ENCODE assay signal across 11 cellular contexts in the genomic region with DNA sequence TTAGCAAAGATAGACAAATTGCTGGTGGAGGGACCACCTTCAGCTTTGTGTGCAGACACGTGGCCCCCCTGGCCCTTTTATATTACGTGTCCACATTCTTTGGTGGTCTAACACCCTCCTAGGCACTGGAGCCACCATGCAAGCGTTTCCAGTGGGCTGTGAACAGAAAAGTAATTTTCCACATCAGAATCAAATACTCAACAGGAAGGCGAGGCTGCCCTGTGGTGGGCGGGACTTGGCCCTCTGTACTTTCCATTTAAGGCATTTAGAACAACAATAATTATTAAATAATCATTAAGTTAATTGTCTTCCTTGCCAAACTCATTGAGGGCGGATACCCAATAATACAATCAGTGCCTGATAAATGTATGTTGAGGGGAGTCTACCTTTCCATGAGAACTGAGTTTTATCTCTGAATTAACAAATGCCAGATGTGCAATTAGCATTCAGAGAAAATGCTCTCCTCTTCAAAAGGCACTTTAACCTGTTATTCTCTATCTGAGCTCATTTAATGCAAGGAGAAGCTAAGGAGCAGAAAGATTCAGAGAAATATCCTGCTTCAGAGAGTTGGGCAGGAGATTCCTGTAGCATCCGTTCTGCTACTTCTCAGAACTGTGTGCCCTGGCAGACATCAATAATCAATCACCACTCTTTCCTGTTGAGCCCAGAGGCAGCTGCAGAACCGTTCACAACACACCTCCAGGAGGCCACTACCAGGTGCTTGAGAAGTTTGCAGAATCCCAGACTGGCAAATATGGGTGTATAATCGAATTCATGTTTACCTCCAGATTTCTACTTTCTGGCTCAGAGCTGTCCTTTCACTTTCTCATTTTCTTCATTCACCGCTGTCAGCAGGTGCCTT.
DNase-seq lines count a peak whose midpoint lies in the region; ATAC-seq and TF ChIP-seq lines count a peak whose summit lies in the region.
"Had no signal": no experiment of that assay in that cellular context is flagged by ENCODE, and none has a peak within 500 bp of the region (broad histone marks: within the 10 kb centered on the region; RNA-seq: fewer than 3 reads in every experiment).

No MANE protein-coding gene starts in this region.

- peaks cover 24% of the 10 kb centered on the region for H3K4me1 Mint-ChIP-seq in T-helper 2 cell treated with Interferon-gamma antibody and Interleukin-4, amounts not matched to agents 5 μg/mL and 100 μg/mL, for 36 hours (ENCODE audit: low read depth)

- no peaks in the 10 kb centered on the region for H3K79me2 ChIP-seq in OCI-LY7 (ENCODE audit: insufficient read depth, low read depth, low read length)

- no peaks in the 10 kb centered on the region for H3K9me3 Mint-ChIP-seq in T-helper 2 cell treated with Interferon-gamma antibody and Interleukin-4, amounts not matched to agents 5 μg/mL and 100 μg/mL, for 36 hours

- H3K27ac ChIP-seq in OCI-LY7 (ENCODE audit: low read depth, low read length, poor library complexity, severe bottlenecking), result no peak overlapping the region
- H3K27ac ChIP-seq in esophagus (ENCODE audit: low read depth in 2 of 2, low read length in 1 of 2), result peak overlapping the region; percentile 73 to 80
- H3K27ac ChIP-seq: parathyroid adenoma had no signal

- ATAC-seq in HG03571 (IDR thresholded peaks at IDR 0.05; ENCODE audit: unreplicated experiment), result no peak

- no peaks in the 10 kb centered on the region for H3K27me3 Mint-ChIP-seq in T-helper 2 cell treated with Interferon-gamma antibody and Interleukin-4, amounts not matched to agents 5 μg/mL and 100 μg/mL, for 36 hours (ENCODE audit: low read depth)

- intact Hi-C loops in OCI-LY7 (cut with micrococcal nuclease; ENCODE audit: unreplicated experiment) (no loop called here), posterior vena cava (cut with DNase I) (no loop called here)

- H3K9me2 ChIP-seq in OCI-LY7 (ENCODE audit: insufficient read depth, low read length), result no peaks in the 10 kb centered on the region

- no peak overlapping the region for H3K27ac Mint-ChIP-seq in T-helper 2 cell treated with Interferon-gamma antibody and Interleukin-4, amounts not matched to agents 5 μg/mL and 100 μg/mL, for 36 hours

- DNase-seq in COLO668 (lab: John Stamatoyannopoulos, UW; ENCODE audit: unreplicated experiment), result peak; percentile 34
- peak; percentile 17 for DNase-seq in OCI-LY7 (ENCODE audit: low spot score)
- DNase-seq in posterior vena cava (ENCODE audit: low spot score), result peak; percentile 26
- DNase-seq in SKM-1 (lab: John Stamatoyannopoulos, UW; ENCODE audit: unreplicated experiment), result no peak
- no peak for DNase-seq in effector CD4-positive, alpha-beta T cell
- DNase-seq in T-helper 2 cell treated with Interferon-gamma antibody and Interleukin-4, amounts not matched to agents 5 μg/mL and 100 μg/mL, for 36 hours (ENCODE audit: low spot score), result no peak
- DNase-seq: colonic mucosa, NCI-H526 treated with DMSO at 0.1 percent for 48 hours had no signal

- H3K36me3 ChIP-seq in OCI-LY7 (ENCODE audit: insufficient read depth, low read length) (no peaks in the 10 kb centered on the region), esophagus (ENCODE audit: control insufficient read depth in 2 of 2, insufficient read depth in 2 of 2, low read length in 1 of 2) (peaks cover 0 to 4% of the 10 kb centered on the region in 2 donors)
- H3K36me3 ChIP-seq: colonic mucosa had no signal

- no peak overlapping the region for H3K4me3 ChIP-seq in OCI-LY7 (ENCODE audit: low read depth, low read length, poor library complexity, severe bottlenecking)
- no peak overlapping the region for H3K4me3 ChIP-seq in esophagus (ENCODE audit: low read depth in 1 of 2, low read length in 2 of 2)
- H3K4me3 ChIP-seq: colonic mucosa had no signal

- no peak overlapping the region for H3K4me3 Mint-ChIP-seq in T-helper 2 cell treated with Interferon-gamma antibody and Interleukin-4, amounts not matched to agents 5 μg/mL and 100 μg/mL, for 36 hours

- 51 to 53% methylated on average over 10 of the region's 10 CpGs for WGBS in esophagus, 2 donors

- POLR2A ChIA-PET in OCI-LY7 (lab: Charles Lee), result no interaction called here

- H4K20me1 ChIP-seq in OCI-LY7 (ENCODE audit: insufficient read depth, low read length), result no peaks in the 10 kb centered on the region; the same call in 1 of the 2 replicates

- H3K36me3 Mint-ChIP-seq in T-helper 2 cell treated with Interferon-gamma antibody and Interleukin-4, amounts not matched to agents 5 μg/mL and 100 μg/mL, for 36 hours (ENCODE audit: low read depth), result peaks cover 5% of the 10 kb centered on the region

- H3K9me3 ChIP-seq in OCI-LY7 (ENCODE audit: low read length) (no peaks in the 10 kb centered on the region), esophagus (ENCODE audit: control insufficient read depth in 2 of 2, insufficient read depth in 1 of 2, low read depth in 1 of 2, low read length in 1 of 2) (no peaks in the 10 kb centered on the region)
- H3K9me3 ChIP-seq: colonic mucosa had no signal

- BruUV-seq in OCI-LY7 (replicated peaks; lab: Mats Ljungman, UMichigan), result no TSS peak

- CTCF ChIA-PET in OCI-LY7 (lab: Charles Lee; ENCODE audit: unreplicated experiment), result interaction anchor here (0.6 kb wide), 1 partner anchor 143 kb away, joined by 3 read pairs; no protein-coding TSS in a partner anchor

- no peak for TF ChIP-seq CTCF in OCI-LY7 (conservative IDR thresholded peaks at IDR 0.05; ENCODE audit: low read length)

- H3K27me3 ChIP-seq in esophagus (ENCODE audit: control insufficient read depth in 1 of 2, insufficient read depth in 2 of 2, low read length in 2 of 2), result no peaks in the 10 kb centered on the region
- H3K27me3 ChIP-seq: colonic mucosa had no signal

- no peak overlapping the region for H2AFZ ChIP-seq in OCI-LY7 (ENCODE audit: low read length)
- H2AFZ ChIP-seq: parathyroid adenoma had no signal

- no peak overlapping the region for H3K4me2 ChIP-seq in OCI-LY7 (ENCODE audit: low read length)

- H3K4me1 ChIP-seq in OCI-LY7 (ENCODE audit: insufficient read depth, low read length, poor library complexity, severe bottlenecking) (no peaks in the 10 kb centered on the region), esophagus (ENCODE audit: control insufficient read depth in 2 of 2, insufficient read depth in 2 of 2, low read length in 1 of 2) (peaks cover 9 to 34% of the 10 kb centered on the region in 2 donors)
- H3K4me1 ChIP-seq: parathyroid adenoma had no signal

Comparison
In these comparisons a context has a peak if more than half of its experiments do, and no peak if none do; other contexts are left out.
1. DNase-seq: peak in COLO668 (single experiment), OCI-LY7 (single experiment) and posterior vena cava (single experiment); none in SKM-1 (single experiment), effector CD4-positive, alpha-beta T cell (single experiment) and T-helper 2 cell treated with Interferon-gamma antibody and Interleukin-4, amounts not matched to agents 5 μg/mL and 100 μg/mL, for 36 hours (single experiment).